13 cellular contexts compared by ENCODE assay signal in genomic region chr17:74752415-74752814, GRCh38. TPM values are rescaled to one million over a fixed set of nuclear protein-coding genes. Genes with fewer than 3 reads are reported as not detected.
DNase-seq lines count a peak whose midpoint lies in the region; ATAC-seq, FAIRE-seq and TF ChIP-seq lines count a peak whose summit lies in the region.
"Had no signal": no experiment of that assay in that cellular context is flagged by ENCODE, and none has a peak within 500 bp of the region (broad histone marks: within the 10 kb centered on the region; RNA-seq: fewer than 3 reads in every experiment).

No MANE protein-coding gene starts in this region.

- no peak for DNase-seq in CD4-positive, CD25-positive, alpha-beta regulatory T cell
- no peak for DNase-seq in K562 (ENCODE audit: extremely low read depth in 1 of 4, low spot score in 3 of 4)
- no peak for DNase-seq in nephron progenitor cell
- DNase-seq in activated gamma-delta T cell treated with Interleukin-2 at 50 U/mL for 16 hours = no peak
- no peak for DNase-seq in inferior parietal cortex (ENCODE audit: extremely low spot score)
- DNase-seq in NCI-H2029 treated with DMSO at 0.1 percent for 48 hours (lab: John Stamatoyannopoulos, UW) = no peak
- DNase-seq: BE2C, brain microvascular endothelial cell, NCI-H2171 had no signal

- no peak for ATAC-seq in CD4-positive, CD25-positive, alpha-beta regulatory T cell (ENCODE audit: low read depth in 2 of 2)
- no peak for ATAC-seq in K562
- no peak for ATAC-seq in HG03095 (IDR thresholded peaks at IDR 0.05; ENCODE audit: unreplicated experiment)

- peaks cover 11% of the 10 kb centered on the region for H3K36me3 ChIP-seq in CD4-positive, CD25-positive, alpha-beta regulatory T cell (ENCODE audit: control insufficient read depth, insufficient read depth, low read length)
- peaks cover 15% of the 10 kb centered on the region; the same call in 2 of the 3 replicates for H3K36me3 ChIP-seq in K562 (ENCODE audit: control insufficient read depth, insufficient read depth, low read length)
- H3K36me3 ChIP-seq: BE2C, brain microvascular endothelial cell had no signal

- POLR2A ChIA-PET in K562 (lab: Yijun Ruan, JAX) = interaction anchor here (0.6 kb wide), 1 partner anchor 230 kb away, joined by 4 read pairs; no protein-coding TSS in a partner anchor

- H3K36me3 Mint-ChIP-seq in CD4-positive, CD25-positive, alpha-beta regulatory T cell = peaks cover 33% of the 10 kb centered on the region
- H3K36me3 Mint-ChIP-seq in IgD-negative memory B cell (peaks cover 6% of the 10 kb centered on the region), nephron progenitor cell (ENCODE audit: low read depth) (peaks cover 10% of the 10 kb centered on the region)

- peak overlapping the region; percentile 47 for H3K27ac ChIP-seq in CD4-positive, CD25-positive, alpha-beta regulatory T cell (ENCODE audit: insufficient read depth, low read length, poor library complexity, severe bottlenecking)
- H3K27ac ChIP-seq in K562 (ENCODE audit: extremely low read depth, low read depth, low read length) = no peak overlapping the region
- H3K27ac ChIP-seq: brain microvascular endothelial cell had no signal

- no peak for TF ChIP-seq POLR2A in K562 (conservative IDR thresholded peaks at IDR 0.05)

- H2AFZ ChIP-seq in K562 (ENCODE audit: low read depth, low read length) = no peak overlapping the region

- no peaks in the 10 kb centered on the region for H3K9me3 ChIP-seq in CD4-positive, CD25-positive, alpha-beta regulatory T cell (ENCODE audit: control insufficient read depth in 2 of 2, low read length in 2 of 2)
- no peaks in the 10 kb centered on the region for H3K9me3 ChIP-seq in K562 (replicated peaks; ENCODE audit: control insufficient read depth, insufficient read depth, low read depth, low read length)
- H3K9me3 ChIP-seq: BE2C had no signal

- in situ Hi-C loops in K562 (cut with MboI) = no loop called here

- peaks cover 74% of the 10 kb centered on the region for H3K79me2 ChIP-seq in K562 (ENCODE audit: control insufficient read depth, insufficient read depth, low read length)

- 0 out of 4 replicates have a peak overlapping the region, but pooled peaks of 1 of the 2 experiments have one; percentile 5 for H3K9ac ChIP-seq in K562 (ENCODE audit: insufficient read depth in 1 of 2, low read depth in 2 of 2, low read length in 2 of 2)

- H3K4me3 ChIP-seq in CD4-positive, CD25-positive, alpha-beta regulatory T cell (ENCODE audit: low read depth, low read length) = peak overlapping the region; percentile 86
- H3K4me3 ChIP-seq in K562 = no peak overlapping the region

- peak overlapping the region; percentile 91 to 99 (median 98) for H3K4me3 Mint-ChIP-seq in CD4-positive, CD25-positive, alpha-beta regulatory T cell
- H3K4me3 Mint-ChIP-seq in IgD-negative memory B cell (peak overlapping the region in 2 of 4 donors; percentile 85 to 98), nephron progenitor cell (peak overlapping the region; percentile 64)

- no peaks in the 10 kb centered on the region for H3K27me3 Mint-ChIP-seq in CD4-positive, CD25-positive, alpha-beta regulatory T cell
- H3K27me3 Mint-ChIP-seq in IgD-negative memory B cell (no peaks in the 10 kb centered on the region), nephron progenitor cell (ENCODE audit: low read depth, poor library complexity) (peaks cover 3% of the 10 kb centered on the region)

- CTCF ChIA-PET in K562 (lab: Yijun Ruan, JAX; ENCODE audit: low intra/inter-chr PET ratio) = no interaction called here

- TF ChIP-seq EP300 in K562 (IDR thresholded peaks at IDR 0.05; ENCODE audit: low read length) = no peak

- TF ChIP-seq RAD21 in K562 (CRISPR knock-in tag; conservative IDR thresholded peaks at IDR 0.05 in 1 of 2, IDR thresholded peaks at IDR 0.05 in 1 of 2) = no peak

- no TSS peak for BruUV-seq in K562 (replicated peaks; lab: Mats Ljungman, UMichigan)

- no peaks in the 10 kb centered on the region for H3K27me3 ChIP-seq in CD4-positive, CD25-positive, alpha-beta regulatory T cell (ENCODE audit: control insufficient read depth, insufficient read depth, low read length)
- no peaks in the 10 kb centered on the region for H3K27me3 ChIP-seq in K562 (ENCODE audit: control insufficient read depth in 2 of 2, insufficient read depth in 2 of 2, low read length in 2 of 2)
- H3K27me3 ChIP-seq: BE2C, brain microvascular endothelial cell had no signal

- TF ChIP-seq CTCF in K562 (IDR thresholded peaks at IDR 0.05 in 2 of 3, conservative IDR thresholded peaks at IDR 0.05 in 1 of 3; ENCODE audit: insufficient read depth in 2 of 3, low read depth in 1 of 3, low read length in 3 of 3) = no peak
- no peak for TF ChIP-seq CTCF in nephron progenitor cell (IDR thresholded peaks at IDR 0.05)

- FAIRE-seq in K562 (lab: Jason Lieb, UNC) = no peak
- FAIRE-seq: endothelial cell of umbilical vein had no signal

- WGBS in K562 (ENCODE audit: insufficient coverage, low coverage, missing lambda C conversion rate) = 87% methylated on average over 9 of the region's 9 CpGs

- H3K9me1 ChIP-seq in K562 (ENCODE audit: control insufficient read depth, insufficient read depth, low read length) = peaks cover 7% of the 10 kb centered on the region

- H4K20me1 ChIP-seq in K562 (replicated peaks; ENCODE audit: control insufficient read depth, insufficient read depth, low read length) = peaks cover 15% of the 10 kb centered on the region; the same call in 1 of the 2 replicates

- peak overlapping the region; percentile 95 to 99 (median 98) for H3K27ac Mint-ChIP-seq in CD4-positive, CD25-positive, alpha-beta regulatory T cell
- H3K27ac Mint-ChIP-seq in IgD-negative memory B cell = peak overlapping the region in 2 of 3 donors; percentile 40 to 62
- no peak overlapping the region for H3K27ac Mint-ChIP-seq in nephron progenitor cell

- intact Hi-C loops in K562 (cut with micrococcal nuclease) = no loop called here

- H3K9me3 Mint-ChIP-seq in CD4-positive, CD25-positive, alpha-beta regulatory T cell = peaks cover 0 to 2% (median 0%) of the 10 kb centered on the region in 7 donors
- no peaks in the 10 kb centered on the region for H3K9me3 Mint-ChIP-seq in IgD-negative memory B cell
- no peaks in the 10 kb centered on the region for H3K9me3 Mint-ChIP-seq in nephron progenitor cell

- peaks cover 10 to 72% (median 45%) of the 10 kb centered on the region in 4 donors for H3K4me1 Mint-ChIP-seq in CD4-positive, CD25-positive, alpha-beta regulatory T cell
- peaks cover 26 to 57% (median 37%) of the 10 kb centered on the region in 3 donors for H3K4me1 Mint-ChIP-seq in IgD-negative memory B cell
- peaks cover 68% of the 10 kb centered on the region for H3K4me1 Mint-ChIP-seq in nephron progenitor cell

- H3K4me1 ChIP-seq in CD4-positive, CD25-positive, alpha-beta regulatory T cell (ENCODE audit: control insufficient read depth, insufficient read depth, low read length, poor library complexity, severe bottlenecking) = peaks cover 80% of the 10 kb centered on the region
- H3K4me1 ChIP-seq in K562 (replicated peaks in 1 of 2; ENCODE audit: control insufficient read depth in 2 of 2, insufficient read depth in 2 of 2, low read length in 2 of 2) = peaks cover 28 to 60% of the 10 kb centered on the region in 2 experiments

- H3K4me2 ChIP-seq in K562 (ENCODE audit: insufficient read depth, low read length) = no peak overlapping the region

RNA-seq across cellular contexts. Expression of gene NHERF1, which starts 4.0 kb away (rescaled TPM):
- 177 TPM for total RNA-seq in CD4-positive, CD25-positive, alpha-beta regulatory T cell
- 100 to 1,000 TPM; 373 to 453 (median 405) TPM for polyA plus RNA-seq in CD4-positive, CD25-positive, alpha-beta regulatory T cell
- polyA plus RNA-seq in IgD-negative memory B cell (177 TPM), K562 (2011; rRNA removed) (36.9 and 45.6 TPM in 2 replicates), K562 (2014; fragmentation: Illumina TruSeq; extraction: Trizol) (64.8 and 78.7 TPM in 2 replicates), K562 (2014; fragmentation: Nextera tagmentation; extraction: Ambion mirVana) (10 to 100 TPM; 11.4 to 20.6 TPM), K562 (2014; rRNA removed) (44.9 and 50.1 TPM in 2 replicates)
- total RNA-seq in K562 (2011; cell fraction: chromatin; rRNA removed; ENCODE audit: low replicate concordance) = 18.4 and 49.5 TPM in 2 replicates
- total RNA-seq in K562 (2011; cell fraction: nucleolus; rRNA removed) = 26.0 and 28.6 TPM in 2 replicates
- 29.0 and 37.5 TPM in 2 replicates for total RNA-seq in K562 (2011; cell fraction: nucleoplasm; rRNA removed)
- total RNA-seq in K562 (2014; rRNA removed) (35.5 and 51.8 TPM in 2 replicates), K562 (2014; rRNA removed; fragmentation: Illumina TruSeq; extraction: Trizol) (23.8 and 30.5 TPM in 2 replicates), K562 (2015; rRNA removed; fragmentation: Illumina TruSeq; extraction: Trizol) (38.9 and 40.2 TPM in 2 replicates), K562 (2021) (79.9 and 88.0 TPM in 2 replicates)
- polyA plus RNA-seq in K562 (2011; cell fraction: cytosol; rRNA removed) = 59.4 and 62.4 TPM in 2 replicates
- polyA plus RNA-seq in K562 (2011; cell fraction: nucleus; rRNA removed) = 36.7 and 44.4 TPM in 2 replicates
- polyA plus RNA-seq in K562 (2012) = 42.9 and 66.5 TPM in 2 replicates
- polyA minus RNA-seq in K562 (2011; rRNA and poly(A)+ RNA removed) = 29.5 and 44.1 TPM in 2 replicates
- 35.7 and 39.5 TPM in 2 replicates for polyA minus RNA-seq in K562 (2011; cell fraction: cytosol; rRNA and poly(A)+ RNA removed)
- 8.5 and 9.6 TPM in 2 replicates for polyA minus RNA-seq in K562 (2011; cell fraction: nucleus; rRNA and poly(A)+ RNA removed)

RNA-seq across cellular contexts. Expression of gene RAB37, which starts 15.4 kb away (rescaled TPM):
- total RNA-seq in CD4-positive, CD25-positive, alpha-beta regulatory T cell = 85.5 TPM
- 100 to 1,000 TPM in 2 of 4 donors, 10 to 100 TPM in 2; 75.6 to 159 (median 104) TPM for polyA plus RNA-seq in CD4-positive, CD25-positive, alpha-beta regulatory T cell
- polyA plus RNA-seq in IgD-negative memory B cell (76.5 TPM), K562 (2011; rRNA removed) (0.03 and 0.21 TPM in 2 replicates), K562 (2014; fragmentation: Illumina TruSeq; extraction: Trizol) (0.04 and 0.12 TPM in 2 replicates), K562 (2014; fragmentation: Nextera tagmentation; extraction: Ambion mirVana) (under 1 TPM in 1 of 2 experiments, not detected in 1; 0.03 TPM), K562 (2014; rRNA removed) (not detected in 2 replicates)
- not detected in 2 replicates for total RNA-seq in K562 (2011; cell fraction: chromatin; rRNA removed; ENCODE audit: low replicate concordance)
- total RNA-seq in K562 (2011; cell fraction: nucleolus; rRNA removed) = not detected in 2 replicates
- not detected in 2 replicates for total RNA-seq in K562 (2011; cell fraction: nucleoplasm; rRNA removed)
- total RNA-seq in K562 (2014; rRNA removed) (not detected in 2 replicates), K562 (2014; rRNA removed; fragmentation: Illumina TruSeq; extraction: Trizol) (not detected in 2 replicates), K562 (2015; rRNA removed; fragmentation: Illumina TruSeq; extraction: Trizol) (0.11 and 0.23 TPM in 2 replicates), K562 (2021) (0.27 TPM in 1 of 2 replicates, not detected in the other)
- polyA plus RNA-seq in K562 (2011; cell fraction: cytosol; rRNA removed) = 0.22 TPM in 1 of 2 replicates, not detected in the other
- polyA plus RNA-seq in K562 (2011; cell fraction: nucleus; rRNA removed) = 0.07 and 0.18 TPM in 2 replicates
- 0.19 and 0.22 TPM in 2 replicates for polyA plus RNA-seq in K562 (2012)
- 0.11 TPM in 1 of 2 replicates, not detected in the other for polyA minus RNA-seq in K562 (2011; rRNA and poly(A)+ RNA removed)
- polyA minus RNA-seq in K562 (2011; cell fraction: cytosol; rRNA and poly(A)+ RNA removed) = not detected in 2 replicates
- not detected in 2 replicates for polyA minus RNA-seq in K562 (2011; cell fraction: nucleus; rRNA and poly(A)+ RNA removed)
- total RNA-seq: endothelial cell of umbilical vein had no signal

RNA-seq across cellular contexts. Expression of gene NAT9, which starts 23.7 kb away (rescaled TPM):
- 35.4 TPM for total RNA-seq in CD4-positive, CD25-positive, alpha-beta regulatory T cell
- 10 to 100 TPM; 16.2 to 22.0 (median 17.7) TPM for polyA plus RNA-seq in CD4-positive, CD25-positive, alpha-beta regulatory T cell
- 24.5 TPM for polyA plus RNA-seq in IgD-negative memory B cell
- 145 and 300 TPM in 2 replicates for total RNA-seq in K562 (2011; cell fraction: chromatin; rRNA removed; ENCODE audit: low replicate concordance)
- total RNA-seq in K562 (2011; cell fraction: nucleolus; rRNA removed) = 204 and 205 TPM in 2 replicates
- total RNA-seq in K562 (2011; cell fraction: nucleoplasm; rRNA removed) = 164 and 167 TPM in 2 replicates
- 28.8 and 31.9 TPM in 2 replicates for total RNA-seq in K562 (2014; rRNA removed)
- total RNA-seq in K562 (2014; rRNA removed; fragmentation: Illumina TruSeq; extraction: Trizol) = 28.3 and 42.2 TPM in 2 replicates
- 39.4 and 40.8 TPM in 2 replicates for total RNA-seq in K562 (2015; rRNA removed; fragmentation: Illumina TruSeq; extraction: Trizol)
- total RNA-seq in K562 (2021) = 56.8 and 63.6 TPM in 2 replicates
- 42.4 and 52.0 TPM in 2 replicates for polyA plus RNA-seq in K562 (2011; rRNA removed)
- 38.3 and 39.8 TPM in 2 replicates for polyA plus RNA-seq in K562 (2011; cell fraction: cytosol; rRNA removed)
- 305 and 323 TPM in 2 replicates for polyA plus RNA-seq in K562 (2011; cell fraction: nucleus; rRNA removed)
- polyA plus RNA-seq in K562 (2012) = 49.7 and 52.4 TPM in 2 replicates
- polyA plus RNA-seq in K562 (2014; fragmentation: Illumina TruSeq; extraction: Trizol) = 37.1 and 39.9 TPM in 2 replicates
- 1 to 10 TPM; 4.2 to 5.9 TPM for polyA plus RNA-seq in K562 (2014; fragmentation: Nextera tagmentation; extraction: Ambion mirVana)
- 59.9 and 63.8 TPM in 2 replicates for polyA plus RNA-seq in K562 (2014; rRNA removed)
- 30.1 and 37.1 TPM in 2 replicates for polyA minus RNA-seq in K562 (2011; rRNA and poly(A)+ RNA removed)
- 9.9 and 11.5 TPM in 2 replicates for polyA minus RNA-seq in K562 (2011; cell fraction: cytosol; rRNA and poly(A)+ RNA removed)
- 60.3 and 89.4 TPM in 2 replicates for polyA minus RNA-seq in K562 (2011; cell fraction: nucleus; rRNA and poly(A)+ RNA removed)

RNA-seq across cellular contexts. Expression of gene CD300LF, which starts 39.7 kb away (rescaled TPM):
- 0.52 TPM for total RNA-seq in CD4-positive, CD25-positive, alpha-beta regulatory T cell
- polyA plus RNA-seq in CD4-positive, CD25-positive, alpha-beta regulatory T cell = under 1 TPM in 2 of 4 donors, not detected in 2; 0.19 to 0.21 TPM
- polyA plus RNA-seq in IgD-negative memory B cell (not detected), K562 (2011; rRNA removed) (not detected in 2 replicates), K562 (2014; fragmentation: Illumina TruSeq; extraction: Trizol) (not detected in 2 replicates), K562 (2014; fragmentation: Nextera tagmentation; extraction: Ambion mirVana) (not detected), K562 (2014; rRNA removed) (not detected in 2 replicates)
- total RNA-seq in K562 (2011; cell fraction: chromatin; rRNA removed; ENCODE audit: low replicate concordance) = not detected in 2 replicates
- total RNA-seq in K562 (2011; cell fraction: nucleolus; rRNA removed) = not detected in 2 replicates
- not detected in 2 replicates for total RNA-seq in K562 (2011; cell fraction: nucleoplasm; rRNA removed)
- total RNA-seq in K562 (2014; rRNA removed) (not detected in 2 replicates), K562 (2014; rRNA removed; fragmentation: Illumina TruSeq; extraction: Trizol) (not detected in 2 replicates), K562 (2015; rRNA removed; fragmentation: Illumina TruSeq; extraction: Trizol) (not detected in 2 replicates), K562 (2021) (not detected in 2 replicates)
- polyA plus RNA-seq in K562 (2011; cell fraction: cytosol; rRNA removed) = not detected in 2 replicates
- not detected in 2 replicates for polyA plus RNA-seq in K562 (2011; cell fraction: nucleus; rRNA removed)
- not detected in 2 replicates for polyA plus RNA-seq in K562 (2012)
- polyA minus RNA-seq in K562 (2011; rRNA and poly(A)+ RNA removed) = not detected in 2 replicates
- not detected in 2 replicates for polyA minus RNA-seq in K562 (2011; cell fraction: cytosol; rRNA and poly(A)+ RNA removed)
- polyA minus RNA-seq in K562 (2011; cell fraction: nucleus; rRNA and poly(A)+ RNA removed) = not detected in 2 replicates
- total RNA-seq: activated CD8-positive, alpha-beta memory T cell treated with anti-CD3 and anti-CD28 coated beads for 36 hours; endothelial cell of umbilical vein had no signal
- polyA plus RNA-seq: endothelial cell of umbilical vein had no signal

Comparison
In these comparisons a context has a peak if more than half of its experiments do, and no peak if none do; other contexts are left out.
1. RNA of gene RAB37, which starts 15.4 kb away (polyA plus RNA-seq): 75.6 to 159 TPM in CD4-positive, CD25-positive, alpha-beta regulatory T cell and 76.5 TPM in IgD-negative memory B cell (single experiment); 0.03 to 0.22 TPM in K562; every median in the first group is over 10 times any median in the second.